In genomic region chr4:148795156-148795864, GRCh38 we compare ENCODE assay signal across 17 cellular contexts.
DNase-seq lines count a peak whose midpoint lies in the region; ATAC-seq, FAIRE-seq and TF ChIP-seq lines count a peak whose summit lies in the region.
"Had no signal": no experiment of that assay in that cellular context is flagged by ENCODE, and none has a peak within 500 bp of the region (broad histone marks: within the 10 kb centered on the region; RNA-seq: fewer than 3 reads in every experiment).

No MANE protein-coding gene starts in this region.

- TF ChIP-seq POLR2A in thyroid gland (IDR thresholded peaks at IDR 0.05): no peak

- H3K36me3 ChIP-seq in bronchial epithelial cell (ENCODE audit: control insufficient read depth, insufficient read depth, low read length) (no peaks in the 10 kb centered on the region), thyroid gland (no peaks in the 10 kb centered on the region), ascending aorta (no peaks in the 10 kb centered on the region)

- ATAC-seq in HG02840 (IDR thresholded peaks at IDR 0.05; ENCODE audit: low FRiP score, unreplicated experiment): no peak
- ATAC-seq: esophagus mucosa; naive thymus-derived CD8-positive, alpha-beta T cell had no signal

- no peak for FAIRE-seq in bronchial epithelial cell (lab: Jason Lieb, UNC)
- FAIRE-seq: GM19239, H54 had no signal

- H3K4me3 ChIP-seq in bronchial epithelial cell (ENCODE audit: low read depth, low read length) (no peak overlapping the region), thyroid gland (replicated peaks in 1 of 3) (no peak overlapping the region), ascending aorta (no peak overlapping the region)

- TF ChIP-seq CTCF in bronchial epithelial cell (IDR thresholded peaks at IDR 0.05; ENCODE audit: insufficient read depth, low read length, severe bottlenecking) (no peak), thyroid gland (IDR thresholded peaks at IDR 0.05) (no peak), ascending aorta (IDR thresholded peaks at IDR 0.05) (no peak)

- H3K27me3 ChIP-seq in bronchial epithelial cell (ENCODE audit: control insufficient read depth, insufficient read depth, low read length) (no peaks in the 10 kb centered on the region), thyroid gland (no peaks in the 10 kb centered on the region), ascending aorta (no peaks in the 10 kb centered on the region)

- intact Hi-C loops in thyroid gland (cut with DNase I) (no loop called here), ascending aorta (cut with DNase I) (no loop called here)

- WGBS in thyroid gland, 2 donors: 79 to 83% methylated on average over 7 of the region's 7 CpGs

- H3K27ac ChIP-seq in thyroid gland: no peak overlapping the region
- no peak overlapping the region for H3K27ac ChIP-seq in ascending aorta

- no peaks in the 10 kb centered on the region for H3K9me3 ChIP-seq in thyroid gland
- no peaks in the 10 kb centered on the region for H3K9me3 ChIP-seq in ascending aorta

- DNase-seq in HuH-7 (ENCODE audit: low spot score): peak; percentile 51
- DNase-seq in bronchial epithelial cell (ENCODE audit: low read depth): peak; percentile 76
- DNase-seq in islet precursor cell: peak; percentile 93
- peak; percentile 4 to 23 for DNase-seq in thyroid gland
- DNase-seq in ascending aorta (ENCODE audit: low spot score in 2 of 2): no peak
- no peak for DNase-seq in NCI-H69 (lab: John Stamatoyannopoulos, UW)
- no peak for DNase-seq in SIG-M5 treated with dmso at 0.1 percent for 504 hours (lab: John Stamatoyannopoulos, UW; ENCODE audit: unreplicated experiment)
- DNase-seq: activated B cell treated with CpG ODN at 0.5 μM for 24 hours; caudate nucleus; naive thymus-derived CD8-positive, alpha-beta T cell; NCI-H1417; NCI-H510A treated with DMSO at 0.1 percent for 48 hours; SIG-M5 had no signal

- peaks cover 6 to 9% of the 10 kb centered on the region in 2 donors for H3K4me1 ChIP-seq in thyroid gland
- H3K4me1 ChIP-seq in ascending aorta: no peaks in the 10 kb centered on the region

Comparison
In these comparisons a context has a peak if more than half of its experiments do, and no peak if none do; other contexts are left out.
1. DNase-seq: peak in HuH-7 (single experiment), bronchial epithelial cell (single experiment), islet precursor cell (single experiment) and thyroid gland (2 of 2); none in ascending aorta (0 of 2), NCI-H69 (single experiment) and SIG-M5 treated with dmso at 0.1 percent for 504 hours (single experiment).